Comparison of ENCODE assay signal across 9 cellular contexts in the genomic region with DNA sequence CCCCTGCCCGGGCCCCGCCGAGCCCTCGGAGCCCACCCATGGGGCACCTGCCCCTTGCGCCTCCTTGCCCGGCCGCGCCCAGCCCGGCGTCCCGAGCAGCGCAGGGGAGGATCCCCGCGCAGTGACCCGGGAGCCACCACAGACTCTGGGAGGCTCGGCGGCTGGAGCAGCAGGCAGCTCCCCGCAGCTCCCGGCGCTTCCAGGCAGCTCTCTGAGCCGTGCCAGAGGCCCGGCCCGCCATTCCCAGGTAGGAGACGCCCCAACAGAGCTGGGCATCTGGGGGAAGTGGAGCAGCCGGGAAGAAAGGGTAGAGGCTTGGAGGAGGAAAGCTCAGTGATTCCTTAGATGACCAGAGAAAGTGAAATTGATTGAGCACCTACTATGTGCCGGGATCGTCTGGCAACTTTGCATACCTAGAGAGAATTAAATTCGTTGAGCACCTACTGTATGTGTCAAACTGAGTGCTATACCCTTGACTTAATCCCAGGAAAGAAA. TPM values are rescaled to one million over a fixed set of nuclear protein-coding genes. Genes with fewer than 3 reads are reported as not detected.
DNase-seq lines count a peak whose midpoint lies in the region; ATAC-seq, FAIRE-seq and TF ChIP-seq lines count a peak whose summit lies in the region.
"Had no signal": no experiment of that assay in that cellular context is flagged by ENCODE, and none has a peak within 500 bp of the region (broad histone marks: within the 10 kb centered on the region; RNA-seq: fewer than 3 reads in every experiment).

No MANE protein-coding gene starts in this region.

- H3K9me3 Mint-ChIP-seq in GM23338 = no peaks in the 10 kb centered on the region

- no peak overlapping the region for H3K27ac ChIP-seq in GM23338 (ENCODE audit: low read depth)
- H3K27ac ChIP-seq in kidney (ENCODE audit: low read depth in 2 of 2, low read length in 2 of 2) = no peak overlapping the region
- H3K27ac ChIP-seq in stomach = peak overlapping the region in 2 of 5 donors; percentile 63 to 83

- peaks cover 8% of the 10 kb centered on the region for H3K4me1 ChIP-seq in GM23338 (ENCODE audit: insufficient read depth)
- peaks cover 0 to 5% of the 10 kb centered on the region in 2 donors for H3K4me1 ChIP-seq in kidney (ENCODE audit: control insufficient read depth in 1 of 2, insufficient read depth in 1 of 2, low read depth in 1 of 2, low read length in 2 of 2)
- peaks cover 14 to 34% (median 21%) of the 10 kb centered on the region in 4 donors for H3K4me1 ChIP-seq in stomach

- TF ChIP-seq POLR2A in stomach (IDR thresholded peaks at IDR 0.05) = no peak

- ATAC-seq in GM23338 (peak; percentile 57), SK-N-SH treated with all-trans-retinoic acid at 6 μM for 48 hours (peak; percentile 41), HG02885 (IDR thresholded peaks at IDR 0.05; ENCODE audit: poor library complexity, unreplicated experiment) (no peak)

- no peak for TF ChIP-seq EP300 in stomach (IDR thresholded peaks at IDR 0.05)

- no peaks in the 10 kb centered on the region for H3K79me2 ChIP-seq in GM23338 (replicated peaks; ENCODE audit: insufficient read depth)

- peaks cover 29% of the 10 kb centered on the region for H3K4me1 Mint-ChIP-seq in GM23338

- intact Hi-C loops in kidney (cut with DNase I) (no loop called here), stomach (cut with DNase I; ENCODE audit: low total_unique reads) (no loop called here)

- H3K36me3 ChIP-seq in GM23338 (ENCODE audit: insufficient read depth) = no peaks in the 10 kb centered on the region
- no peaks in the 10 kb centered on the region for H3K36me3 ChIP-seq in kidney (ENCODE audit: control insufficient read depth in 1 of 2, insufficient read depth in 2 of 2, low read length in 2 of 2)
- no peaks in the 10 kb centered on the region for H3K36me3 ChIP-seq in stomach

- H3F3A ChIP-seq in GM23338 (replicated peaks; ENCODE audit: low read depth) = peaks cover 14% of the 10 kb centered on the region

- peak overlapping the region; percentile 56 for H3K4me3 Mint-ChIP-seq in GM23338

- H2AFZ ChIP-seq in GM23338 = peak overlapping the region; percentile 21

- peak overlapping the region in 1 of 2 donors; percentile 5 for H3K9ac ChIP-seq in kidney (ENCODE audit: low read length in 2 of 2)

- peak overlapping the region; percentile 89 for H3K4me2 ChIP-seq in GM23338

- WGBS in stomach, 5 donors = 5 to 12% (median 7%) methylated on average over 15 to 28 of the region's 28 CpGs

- H3K27me3 ChIP-seq in GM23338 (ENCODE audit: insufficient read depth) = peaks cover 32% of the 10 kb centered on the region
- H3K27me3 ChIP-seq in stomach = peaks cover 0 to 48% (median 10%) of the 10 kb centered on the region in 3 donors

- no peaks in the 10 kb centered on the region for H4K20me1 ChIP-seq in GM23338 (replicated peaks; ENCODE audit: insufficient read depth)

- H3K9me2 ChIP-seq in GM23338 (ENCODE audit: insufficient read depth) = no peaks in the 10 kb centered on the region

- no peak overlapping the region for H3K27ac Mint-ChIP-seq in GM23338

- no peak for FAIRE-seq in kidney (lab: Jason Lieb, UNC)

- peak overlapping the region; percentile 72 for H3K4me3 ChIP-seq in GM23338
- peak overlapping the region; percentile 32 to 51 for H3K4me3 ChIP-seq in kidney (ENCODE audit: low read length in 2 of 2)
- peak overlapping the region; percentile 59 to 71 (median 62) for H3K4me3 ChIP-seq in stomach

- H3K27me3 Mint-ChIP-seq in GM23338 (ENCODE audit: insufficient read depth, low read depth, poor library complexity) = peaks cover 38% of the 10 kb centered on the region

- no peaks in the 10 kb centered on the region for H3K9me3 ChIP-seq in kidney (ENCODE audit: control insufficient read depth in 1 of 2, low read length in 2 of 2)
- no peaks in the 10 kb centered on the region for H3K9me3 ChIP-seq in stomach

- DNase-seq in GM23338 (ENCODE audit: low spot score) (peak; percentile 66), kidney (no peak), stomach (peak; percentile 51), OCI-M1 (lab: John Stamatoyannopoulos, UW) (no peak)
- no peak for DNase-seq in activated CD4-positive, alpha-beta T cell treated with anti-CD3 and anti-CD28 coated beads, Interleukin-2, amount 50 U/mL, for 1 hour
- DNase-seq: activated effector memory CD4-positive, alpha-beta T cell treated with Interleukin-2 at 50 U/mL for 16 hours; SHP77 treated with DMSO at 0.1 percent for 48 hours had no signal

- TF ChIP-seq CTCF in GM23338 (conservative IDR thresholded peaks at IDR 0.05; ENCODE audit: low read depth in 2 of 2) (no peak), kidney (IDR thresholded peaks at IDR 0.05; ENCODE audit: borderline replicate concordance, extremely low read depth, insufficient read depth) (no peak), stomach (IDR thresholded peaks at IDR 0.05) (no peak)

- no peaks in the 10 kb centered on the region for H3K36me3 Mint-ChIP-seq in GM23338 (ENCODE audit: low read depth)

TF ChIP-seq in GM23338, 12 proteins besides CTCF, POLR2A, EP300 and RAD21 (continues in another document):
- TF ChIP-seq JUNB (IDR thresholded peaks at IDR 0.05; ENCODE audit: unreplicated experiment) (no peak), EZH2 (IDR thresholded peaks at IDR 0.05; ENCODE audit: low read depth, unreplicated experiment) (no peak), CREB1 (CRISPR knock-in tag; IDR thresholded peaks at IDR 0.05; ENCODE audit: low read depth) (no peak), POLR2AphosphoS5 (IDR thresholded peaks at IDR 0.05; ENCODE audit: low read depth) (no peak), NANOG (IDR thresholded peaks at IDR 0.05; ENCODE audit: borderline replicate concordance) (no peak), ZNF331 (CRISPR knock-in tag; IDR thresholded peaks at IDR 0.05; ENCODE audit: low read depth) (no peak), ZNF114 (CRISPR knock-in tag; IDR thresholded peaks at IDR 0.05) (no peak), STAT1 (IDR thresholded peaks at IDR 0.05; ENCODE audit: unreplicated experiment) (no peak), EZH2phosphoT487 (IDR thresholded peaks at IDR 0.05; ENCODE audit: unreplicated experiment) (no peak)

TF ChIP-seq in SK-N-SH treated with all-trans-retinoic acid at 6 μM for 48 hours, 23 proteins besides CTCF, POLR2A, EP300 and RAD21 (continues in another document):
- TF ChIP-seq GLIS3 (CRISPR knock-in tag; IDR thresholded peaks at IDR 0.05) (no peak), ARNTL (CRISPR knock-in tag; IDR thresholded peaks at IDR 0.05; ENCODE audit: borderline replicate concordance, low read depth) (no peak), SNAI2 (CRISPR knock-in tag; IDR thresholded peaks at IDR 0.05) (no peak), TOX (CRISPR knock-in tag; IDR thresholded peaks at IDR 0.05; ENCODE audit: borderline replicate concordance) (no peak), BACH2 (CRISPR knock-in tag; IDR thresholded peaks at IDR 0.05; ENCODE audit: borderline replicate concordance) (no peak), ESRRG (CRISPR knock-in tag; IDR thresholded peaks at IDR 0.05) (no peak), TSHZ2 (CRISPR knock-in tag; IDR thresholded peaks at IDR 0.05) (no peak), ZNF70 (CRISPR knock-in tag; IDR thresholded peaks at IDR 0.05) (no peak), RARB (CRISPR knock-in tag; IDR thresholded peaks at IDR 0.05) (no peak), ISL1 (CRISPR knock-in tag; IDR thresholded peaks at IDR 0.05) (no peak)
- TF ChIP-seq, protein P1, sequence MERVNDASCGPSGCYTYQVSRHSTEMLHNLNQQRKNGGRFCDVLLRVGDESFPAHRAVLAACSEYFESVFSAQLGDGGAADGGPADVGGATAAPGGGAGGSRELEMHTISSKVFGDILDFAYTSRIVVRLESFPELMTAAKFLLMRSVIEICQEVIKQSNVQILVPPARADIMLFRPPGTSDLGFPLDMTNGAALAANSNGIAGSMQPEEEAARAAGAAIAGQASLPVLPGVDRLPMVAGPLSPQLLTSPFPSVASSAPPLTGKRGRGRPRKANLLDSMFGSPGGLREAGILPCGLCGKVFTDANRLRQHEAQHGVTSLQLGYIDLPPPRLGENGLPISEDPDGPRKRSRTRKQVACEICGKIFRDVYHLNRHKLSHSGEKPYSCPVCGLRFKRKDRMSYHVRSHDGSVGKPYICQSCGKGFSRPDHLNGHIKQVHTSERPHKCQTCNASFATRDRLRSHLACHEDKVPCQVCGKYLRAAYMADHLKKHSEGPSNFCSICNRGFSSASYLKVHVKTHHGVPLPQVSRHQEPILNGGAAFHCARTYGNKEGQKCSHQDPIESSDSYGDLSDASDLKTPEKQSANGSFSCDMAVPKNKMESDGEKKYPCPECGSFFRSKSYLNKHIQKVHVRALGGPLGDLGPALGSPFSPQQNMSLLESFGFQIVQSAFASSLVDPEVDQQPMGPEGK (CRISPR knock-in tag; IDR thresholded peaks at IDR 0.05; ENCODE audit: borderline replicate concordance) = no peak

RNA-seq across cellular contexts. Expression of gene RASD2, which starts 0.7 kb away (rescaled TPM):
- 3.2 and 3.6 TPM in 2 replicates for total RNA-seq in GM23338 (2014; rRNA removed; shearing (Covaris generic))
- 1.2 and 1.5 TPM in 2 replicates for polyA plus RNA-seq in GM23338 (2016; fragmentation: Nextera tagmentation; extraction: Ambion mirVana)
- total RNA-seq in kidney = 3.4 TPM
- polyA plus RNA-seq in kidney (ENCODE audit: insufficient read depth, low read depth, low replicate concordance) = 1.1 TPM
- 1 to 10 TPM in 1 of 5 donors, under 1 TPM in 4; 0.43 to 3.6 (median 0.58) TPM for total RNA-seq in stomach
- 1 to 10 TPM in 1 of 3 donors, under 1 TPM in 2; 0.68 to 2.9 (median 0.76) TPM for polyA plus RNA-seq in stomach

Comparison
In these comparisons a context has a peak if more than half of its experiments do, and no peak if none do; other contexts are left out.
1. DNase-seq: peak in GM23338 (single experiment) and stomach (single experiment); none in kidney (single experiment), OCI-M1 (single experiment) and activated CD4-positive, alpha-beta T cell treated with anti-CD3 and anti-CD28 coated beads, Interleukin-2, amount 50 U/mL, for 1 hour (single experiment).
2. Peak in every context shown above with its lines, with median percentiles within 50 percentile points of each other: H3K4me3 ChIP-seq.